ENCODE assay signal across 23 cellular contexts in the genomic region with DNA sequence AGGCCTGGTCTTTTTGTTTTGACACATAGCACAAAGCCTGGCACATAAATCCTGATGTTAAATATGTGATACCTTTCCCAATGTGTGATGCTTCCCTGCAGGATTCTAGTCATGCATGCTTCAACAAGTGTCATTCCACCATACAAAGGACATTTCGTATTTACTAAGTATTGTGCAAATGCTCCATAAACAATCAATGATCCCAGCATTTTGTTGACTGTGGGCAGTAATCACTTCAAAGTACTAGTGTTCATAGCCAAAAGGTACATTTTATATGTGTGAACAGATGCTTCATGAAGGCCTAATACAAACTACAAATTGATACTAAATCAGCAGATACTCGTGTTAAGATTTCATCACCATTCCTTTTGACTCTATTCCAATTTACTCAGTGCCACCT. TPM values are rescaled to one million over a fixed set of nuclear protein-coding genes. Genes with fewer than 3 reads are reported as not detected.
DNase-seq lines count a peak whose midpoint lies in the region; ATAC-seq, FAIRE-seq and TF ChIP-seq lines count a peak whose summit lies in the region.
"Had no signal": no experiment of that assay in that cellular context is flagged by ENCODE, and none has a peak within 500 bp of the region (broad histone marks: within the 10 kb centered on the region; RNA-seq: fewer than 3 reads in every experiment).

No MANE protein-coding gene starts in this region.

- no peak overlapping the region for H3K4me3 Mint-ChIP-seq in activated T-cell treated with anti-CD3 and anti-CD28 coated beads, Interleukin-2, amount 50 U/mL, for 24 hours
- no peak overlapping the region for H3K4me3 Mint-ChIP-seq in HFFc6
- H3K4me3 Mint-ChIP-seq in activated CD4-positive, alpha-beta memory T cell treated with anti-CD3 and anti-CD28 coated beads for 36 hours, result no peak overlapping the region
- H3K4me3 Mint-ChIP-seq: CD8-positive, alpha-beta T cell; central memory CD8-positive, alpha-beta T cell had no signal

- intact Hi-C loops in activated CD4-positive, alpha-beta memory T cell treated with anti-CD3 and anti-CD28 coated beads for 36 hours (cut with micrococcal nuclease), result no loop called here
- intact Hi-C loops in right lobe of liver (cut with DNase I), result loop anchor here in 1 of 2 donors (10.0 kb wide), 2 partner anchors 276 to 356 kb away; a partner anchor contains a TSS

- H3K27me3 ChIP-seq in right lobe of liver, result no peaks in the 10 kb centered on the region
- H3K27me3 ChIP-seq in suprapubic skin, result no peaks in the 10 kb centered on the region
- H3K27me3 ChIP-seq: left lung, SJCRH30 had no signal

- TF ChIP-seq POLR2A in right lobe of liver (IDR thresholded peaks at IDR 0.05) (no peak), H54 (IDR thresholded peaks at IDR 0.05; ENCODE audit: low read depth, low read length) (no peak), suprapubic skin (IDR thresholded peaks at IDR 0.05) (no peak)

- no peaks in the 10 kb centered on the region for H3K9me3 ChIP-seq in right lobe of liver
- H3K9me3 ChIP-seq in suprapubic skin, result no peaks in the 10 kb centered on the region
- H3K9me3 ChIP-seq: left lung, SJCRH30 had no signal

- H3K9me3 Mint-ChIP-seq in activated T-cell treated with anti-CD3 and anti-CD28 coated beads, Interleukin-2, amount 50 U/mL, for 24 hours, result no peaks in the 10 kb centered on the region
- no peaks in the 10 kb centered on the region for H3K9me3 Mint-ChIP-seq in HFFc6
- H3K9me3 Mint-ChIP-seq in activated CD4-positive, alpha-beta memory T cell treated with anti-CD3 and anti-CD28 coated beads for 36 hours, result no peaks in the 10 kb centered on the region
- H3K9me3 Mint-ChIP-seq: CD8-positive, alpha-beta T cell; central memory CD8-positive, alpha-beta T cell had no signal

- ATAC-seq in right lobe of liver, result peak; percentile 3 to 29 (median 6)
- ATAC-seq: CD8-positive, alpha-beta T cell; left lung; PC-3 had no signal

- no peak for TF ChIP-seq EP300 in suprapubic skin (IDR thresholded peaks at IDR 0.05)

- no peaks in the 10 kb centered on the region for H3K27me3 Mint-ChIP-seq in activated T-cell treated with anti-CD3 and anti-CD28 coated beads, Interleukin-2, amount 50 U/mL, for 24 hours
- no peaks in the 10 kb centered on the region for H3K27me3 Mint-ChIP-seq in HFFc6 (ENCODE audit: insufficient read depth)
- no peaks in the 10 kb centered on the region for H3K27me3 Mint-ChIP-seq in activated CD4-positive, alpha-beta memory T cell treated with anti-CD3 and anti-CD28 coated beads for 36 hours
- H3K27me3 Mint-ChIP-seq: central memory CD8-positive, alpha-beta T cell had no signal

- peaks cover 86% of the 10 kb centered on the region for H3K36me3 Mint-ChIP-seq in activated T-cell treated with anti-CD3 and anti-CD28 coated beads, Interleukin-2, amount 50 U/mL, for 24 hours (ENCODE audit: low read depth)
- peaks cover 10% of the 10 kb centered on the region; the same call in 1 of the 2 replicates for H3K36me3 Mint-ChIP-seq in HFFc6 (ENCODE audit: low read depth)
- peaks cover 39% of the 10 kb centered on the region for H3K36me3 Mint-ChIP-seq in activated CD4-positive, alpha-beta memory T cell treated with anti-CD3 and anti-CD28 coated beads for 36 hours

- CTCF ChIA-PET in activated CD4-positive, alpha-beta memory T cell treated with anti-CD3 and anti-CD28 coated beads for 36 hours (lab: Charles Lee), result interaction anchor here (0.9 to 8.9 kb wide), 17 partner anchors 11 to 363 kb away, joined by 3 to 129 read pairs (median 8); a partner anchor contains a TSS

- DNase-seq in activated T-cell treated with anti-CD3 and anti-CD28 coated beads, Interleukin-2, amount 50 U/mL, for 24 hours, result no peak
- DNase-seq in activated T-cell treated with anti-CD3 and anti-CD28 coated beads for 4 hours (no peak), HFFc6 (no peak), right lobe of liver (no peak), ecto neural progenitor cell (ENCODE audit: low spot score) (no peak), H54 (ENCODE audit: insufficient read length, low spot score) (no peak), suprapubic skin (ENCODE audit: low spot score in 2 of 2) (no peak)
- DNase-seq in activated CD4-positive, alpha-beta memory T cell treated with anti-CD3 and anti-CD28 coated beads for 36 hours, result no peak
- DNase-seq: activated effector memory CD4-positive, alpha-beta T cell treated with Interleukin-2 at 50 U/mL for 16 hours; anterior cingulate cortex; CD8-positive, alpha-beta T cell; effector memory CD4-positive, alpha-beta T cell; glutamatergic neuron; left lung; NCI-H1092 treated with DMSO at 0.1 percent for 48 hours; NCI-H526; PC-3; SJCRH30; stimulated activated CD4-positive, alpha-beta T cell treated with anti-CD3 and anti-CD28 coated beads, Interleukin-4, amount 100 ng/mL, for 4 hours; T-helper 2 cell; WERI-Rb-1 had no signal

- peak overlapping the region; percentile 63 for H3K27ac Mint-ChIP-seq in activated T-cell treated with anti-CD3 and anti-CD28 coated beads, Interleukin-2, amount 50 U/mL, for 24 hours
- peak overlapping the region; percentile 31; the same call in 1 of the 2 replicates for H3K27ac Mint-ChIP-seq in HFFc6
- peak overlapping the region; percentile 53 for H3K27ac Mint-ChIP-seq in activated CD4-positive, alpha-beta memory T cell treated with anti-CD3 and anti-CD28 coated beads for 36 hours
- H3K27ac Mint-ChIP-seq: CD8-positive, alpha-beta T cell had no signal

- POLR2A ChIA-PET in activated CD4-positive, alpha-beta memory T cell treated with anti-CD3 and anti-CD28 coated beads for 36 hours (lab: Charles Lee), result interaction anchor here (1.3 kb wide), 1 partner anchor 14 kb away, joined by 7 read pairs; a partner anchor contains a TSS

- TF ChIP-seq CTCF in HFFc6 (IDR thresholded peaks at IDR 0.05) (no peak), right lobe of liver (IDR thresholded peaks at IDR 0.05) (no peak), suprapubic skin (IDR thresholded peaks at IDR 0.05) (no peak)

- H3K4me1 ChIP-seq in right lobe of liver, result peaks cover 0 to 46% (median 14%) of the 10 kb centered on the region in 4 donors
- H3K4me1 ChIP-seq in suprapubic skin, result peaks cover 25% of the 10 kb centered on the region

- 14% methylated on average over 2 of the region's 2 CpGs for WGBS in right lobe of liver (ENCODE audit: insufficient coverage, low coverage, low lambda C conversion rate, missing lambda C conversion rate)
- WGBS in suprapubic skin, result 52% methylated on average over 2 of the region's 2 CpGs

- peaks cover 0 to 44% (median 12%) of the 10 kb centered on the region in 4 donors for H3K36me3 ChIP-seq in right lobe of liver
- H3K36me3 ChIP-seq in suprapubic skin, result peaks cover 23% of the 10 kb centered on the region

- H3K27ac ChIP-seq in right lobe of liver (peak overlapping the region in 2 of 3 donors; percentile 19 to 94), suprapubic skin (no peak overlapping the region)
- H3K27ac ChIP-seq: left lung, SJCRH30, WERI-Rb-1 had no signal

- H3K4me3 ChIP-seq in right lobe of liver (no peak overlapping the region), suprapubic skin (no peak overlapping the region)
- H3K4me3 ChIP-seq: left lung, SJCRH30, smooth muscle cell had no signal

- FAIRE-seq in H54 (lab: Jason Lieb, UNC), result no peak

- peaks cover 51% of the 10 kb centered on the region for H3K4me1 Mint-ChIP-seq in activated T-cell treated with anti-CD3 and anti-CD28 coated beads, Interleukin-2, amount 50 U/mL, for 24 hours (ENCODE audit: low read depth)
- H3K4me1 Mint-ChIP-seq in HFFc6 (ENCODE audit: low read depth), result peaks cover 52% of the 10 kb centered on the region
- peaks cover 43% of the 10 kb centered on the region for H3K4me1 Mint-ChIP-seq in activated CD4-positive, alpha-beta memory T cell treated with anti-CD3 and anti-CD28 coated beads for 36 hours (ENCODE audit: low read depth)

RNA-seq across cellular contexts. Expression of a gene that starts 4.4 kb away (rescaled TPM):
- 10 to 100 TPM; 17.6 to 24.0 (median 20.3) TPM for total RNA-seq in HFFc6 (2021; fragmentation: NEBNext Ultra II Directional; extraction: Animal tissue kit (Norgen Biotek cat#: 25700))
- 10 to 100 TPM; 70.2 to 77.4 TPM for total RNA-seq in activated CD4-positive, alpha-beta memory T cell treated with anti-CD3 and anti-CD28 coated beads for 36 hours
- total RNA-seq in right lobe of liver (10 to 100 TPM; 15.7 to 55.5 (median 24.9) TPM), suprapubic skin (10 to 100 TPM; 42.5 to 50.3 (median 47.6) TPM)

RNA-seq across cellular contexts. Expression of a gene that starts 14.7 kb away (rescaled TPM):
- 10 to 100 TPM; 15.7 to 22.9 (median 22.0) TPM for total RNA-seq in HFFc6 (2021; fragmentation: NEBNext Ultra II Directional; extraction: Animal tissue kit (Norgen Biotek cat#: 25700))
- 10 to 100 TPM; 46.3 to 47.3 TPM for total RNA-seq in activated CD4-positive, alpha-beta memory T cell treated with anti-CD3 and anti-CD28 coated beads for 36 hours
- total RNA-seq in right lobe of liver, result 10 to 100 TPM in 2 of 6 experiments, 1 to 10 TPM in 4; 5.5 to 10.4 (median 9.1) TPM
- total RNA-seq in suprapubic skin, result 10 to 100 TPM; 12.2 to 34.0 (median 14.9) TPM

RNA-seq across cellular contexts. Expression of a gene that starts 23.0 kb away (rescaled TPM):
- 10 to 100 TPM; 21.3 to 27.1 (median 23.3) TPM for total RNA-seq in HFFc6 (2021; fragmentation: NEBNext Ultra II Directional; extraction: Animal tissue kit (Norgen Biotek cat#: 25700))
- total RNA-seq in activated CD4-positive, alpha-beta memory T cell treated with anti-CD3 and anti-CD28 coated beads for 36 hours, result 10 to 100 TPM; 19.0 to 22.7 TPM
- 1 to 10 TPM; 3.1 to 5.1 (median 4.2) TPM for total RNA-seq in right lobe of liver
- total RNA-seq in suprapubic skin, result 10 to 100 TPM; 13.3 to 23.3 (median 14.6) TPM
